1 cellular context compared by ENCODE assay signal in the genomic region with DNA sequence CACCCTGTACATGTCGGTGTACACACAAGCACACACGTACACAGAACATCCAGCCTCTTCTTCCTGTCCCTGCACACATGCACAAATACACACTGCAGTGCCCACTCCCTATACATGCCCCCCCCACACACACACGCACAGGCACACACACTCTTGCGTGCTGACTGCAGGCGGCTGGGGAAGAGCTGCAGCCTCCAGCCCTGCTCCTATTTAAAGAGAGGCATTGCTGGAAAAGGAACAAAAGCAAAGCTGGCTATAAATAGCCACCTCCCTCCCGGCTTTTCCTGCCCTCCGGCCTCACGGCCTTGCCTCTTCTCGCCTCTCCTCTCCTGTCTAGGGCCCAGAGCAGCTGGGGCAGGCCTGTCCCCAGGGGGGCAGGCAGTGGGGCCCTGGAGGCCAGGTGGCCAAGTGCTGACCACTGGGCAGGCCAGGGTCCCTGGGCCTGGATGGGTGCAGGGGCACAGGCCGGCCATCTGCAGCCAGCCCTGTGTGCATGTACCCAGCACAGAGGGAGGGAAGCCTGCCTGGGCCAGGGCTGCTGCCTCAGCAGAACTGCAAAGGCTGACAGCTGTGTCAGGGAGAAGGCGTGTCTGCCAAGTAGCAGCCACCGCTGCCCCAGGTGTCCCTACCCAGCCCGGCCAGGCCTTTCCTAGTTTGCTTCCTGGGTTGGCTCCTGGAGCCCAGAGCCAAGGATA.
TF ChIP-seq lines count a peak whose summit lies in the region.

No MANE protein-coding gene starts in this region.

TF ChIP-seq in HEK293, 187 proteins besides CTCF, POLR2A, EP300 and RAD21 (continued from another document):
- TF ChIP-seq, protein P1, sequence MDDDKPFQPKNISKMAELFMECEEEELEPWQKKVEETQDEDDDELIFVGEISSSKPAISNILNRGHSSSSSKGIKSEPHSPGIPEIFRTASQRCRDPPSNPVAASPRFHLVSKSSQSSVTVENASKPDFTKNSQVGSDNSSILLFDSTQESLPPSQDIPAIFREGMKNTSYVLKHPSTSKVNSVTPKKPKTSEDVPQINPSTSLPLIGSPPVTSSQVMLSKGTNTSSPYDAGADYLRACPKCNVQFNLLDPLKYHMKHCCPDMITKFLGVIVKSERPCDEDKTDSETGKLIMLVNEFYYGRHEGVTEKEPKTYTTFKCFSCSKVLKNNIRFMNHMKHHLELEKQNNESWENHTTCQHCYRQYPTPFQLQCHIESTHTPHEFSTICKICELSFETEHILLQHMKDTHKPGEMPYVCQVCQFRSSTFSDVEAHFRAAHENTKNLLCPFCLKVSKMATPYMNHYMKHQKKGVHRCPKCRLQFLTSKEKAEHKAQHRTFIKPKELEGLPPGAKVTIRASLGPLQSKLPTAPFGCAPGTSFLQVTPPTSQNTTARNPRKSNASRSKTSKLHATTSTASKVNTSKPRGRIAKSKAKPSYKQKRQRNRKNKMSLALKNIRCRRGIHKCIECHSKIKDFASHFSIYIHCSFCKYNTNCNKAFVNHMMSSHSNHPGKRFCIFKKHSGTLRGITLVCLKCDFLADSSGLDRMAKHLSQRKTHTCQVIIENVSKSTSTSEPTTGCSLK (tag by site-specific recombination; IDR thresholded peaks at IDR 0.05), result no peak
- TF ChIP-seq BCL11B (tag by site-specific recombination; IDR thresholded peaks at IDR 0.05; ENCODE audit: low read depth) (no peak), KLF10 (tag by site-specific recombination; IDR thresholded peaks at IDR 0.05) (peak; percentile 72), ZBTB17 (tag by site-specific recombination; IDR thresholded peaks at IDR 0.05) (0 out of 2 replicates have a peak, but pooled peaks have one; percentile 34), IKZF3 (tag by site-specific recombination; IDR thresholded peaks at IDR 0.05) (no peak), ZNF585B (tag by site-specific recombination; IDR thresholded peaks at IDR 0.05) (no peak), ZNF174 (tag by site-specific recombination; IDR thresholded peaks at IDR 0.05) (no peak), ZNF600 (tag by site-specific recombination; IDR thresholded peaks at IDR 0.05) (peak; percentile 21; the same call in 1 of the 2 replicates), ZNF660 (tag by site-specific recombination; IDR thresholded peaks at IDR 0.05) (no peak), ZNF302 (tag by site-specific recombination; IDR thresholded peaks at IDR 0.05; ENCODE audit: low read depth) (no peak), ZNF311 (tag by site-specific recombination; IDR thresholded peaks at IDR 0.05; ENCODE audit: borderline replicate concordance) (no peak), TRIM28 (IDR thresholded peaks at IDR 0.05; ENCODE audit: borderline replicate concordance, low read length) (peak; percentile 36; the same call in 1 of the 2 replicates), ZNF670 (tag by site-specific recombination; IDR thresholded peaks at IDR 0.05; ENCODE audit: low read depth) (no peak), OSR2 (tag by site-specific recombination; IDR thresholded peaks at IDR 0.05) (peak; percentile 70), ZNF341 (tag by site-specific recombination; IDR thresholded peaks at IDR 0.05; ENCODE audit: low read depth) (peak; percentile 79; the same call in 1 of the 2 replicates)
- TF ChIP-seq, protein P2, sequence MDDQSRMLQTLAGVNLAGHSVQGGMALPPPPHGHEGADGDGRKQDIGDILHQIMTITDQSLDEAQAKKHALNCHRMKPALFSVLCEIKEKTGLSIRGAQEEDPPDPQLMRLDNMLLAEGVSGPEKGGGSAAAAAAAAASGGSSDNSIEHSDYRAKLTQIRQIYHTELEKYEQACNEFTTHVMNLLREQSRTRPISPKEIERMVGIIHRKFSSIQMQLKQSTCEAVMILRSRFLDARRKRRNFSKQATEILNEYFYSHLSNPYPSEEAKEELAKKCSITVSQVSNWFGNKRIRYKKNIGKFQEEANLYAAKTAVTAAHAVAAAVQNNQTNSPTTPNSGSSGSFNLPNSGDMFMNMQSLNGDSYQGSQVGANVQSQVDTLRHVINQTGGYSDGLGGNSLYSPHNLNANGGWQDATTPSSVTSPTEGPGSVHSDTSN (CRISPR knock-in tag; IDR thresholded peaks at IDR 0.05), result no peak
- TF ChIP-seq, protein P3, sequence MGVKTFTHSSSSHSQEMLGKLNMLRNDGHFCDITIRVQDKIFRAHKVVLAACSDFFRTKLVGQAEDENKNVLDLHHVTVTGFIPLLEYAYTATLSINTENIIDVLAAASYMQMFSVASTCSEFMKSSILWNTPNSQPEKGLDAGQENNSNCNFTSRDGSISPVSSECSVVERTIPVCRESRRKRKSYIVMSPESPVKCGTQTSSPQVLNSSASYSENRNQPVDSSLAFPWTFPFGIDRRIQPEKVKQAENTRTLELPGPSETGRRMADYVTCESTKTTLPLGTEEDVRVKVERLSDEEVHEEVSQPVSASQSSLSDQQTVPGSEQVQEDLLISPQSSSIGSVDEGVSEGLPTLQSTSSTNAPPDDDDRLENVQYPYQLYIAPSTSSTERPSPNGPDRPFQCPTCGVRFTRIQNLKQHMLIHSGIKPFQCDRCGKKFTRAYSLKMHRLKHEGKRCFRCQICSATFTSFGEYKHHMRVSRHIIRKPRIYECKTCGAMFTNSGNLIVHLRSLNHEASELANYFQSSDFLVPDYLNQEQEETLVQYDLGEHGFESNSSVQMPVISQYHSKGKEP (tag by site-specific recombination; IDR thresholded peaks at IDR 0.05), result peak; percentile 57
TF ChIP-seq in HEK293: peak in this region for 9.
